25 cellular contexts compared by ENCODE assay signal in the genomic region with DNA sequence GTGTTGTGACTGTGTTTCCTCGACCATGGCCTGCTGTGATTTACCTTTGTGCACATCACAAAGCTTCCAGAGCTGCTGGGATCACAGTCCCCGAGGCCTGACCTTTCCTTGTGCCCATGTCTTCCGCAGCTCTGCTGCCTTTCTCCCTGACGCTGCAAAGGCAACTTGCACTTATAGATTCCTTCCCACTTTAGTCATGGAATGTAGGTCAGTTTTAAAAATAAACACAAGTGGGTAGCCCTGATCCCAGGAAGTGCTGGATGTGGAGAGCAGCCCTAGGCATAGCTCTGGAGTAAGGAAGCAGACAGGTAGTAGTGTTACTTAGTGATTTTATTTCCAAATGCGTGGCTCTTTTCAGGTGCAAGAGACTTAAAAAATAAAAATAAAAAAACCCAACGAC.
DNase-seq lines count a peak whose midpoint lies in the region; ATAC-seq, FAIRE-seq and TF ChIP-seq lines count a peak whose summit lies in the region.
"Had no signal": no experiment of that assay in that cellular context is flagged by ENCODE, and none has a peak within 500 bp of the region (broad histone marks: within the 10 kb centered on the region; RNA-seq: fewer than 3 reads in every experiment).

No MANE protein-coding gene starts in this region.

- no peaks in the 10 kb centered on the region for H3F3A ChIP-seq in GM23248 (ENCODE audit: insufficient read depth)

- H3K4me1 ChIP-seq in astrocyte (ENCODE audit: insufficient read depth, low read length) (peaks cover 26% of the 10 kb centered on the region), spleen (no peaks in the 10 kb centered on the region), GM23248 (ENCODE audit: insufficient read depth) (no peaks in the 10 kb centered on the region)

- H3K27me3 Mint-ChIP-seq in astrocyte (ENCODE audit: low read depth, unreplicated experiment) = no peaks in the 10 kb centered on the region
- no peaks in the 10 kb centered on the region for H3K27me3 Mint-ChIP-seq in CD4-positive, alpha-beta T cell
- H3K27me3 Mint-ChIP-seq: activated naive CD8-positive, alpha-beta T cell treated with anti-CD3 and anti-CD28 coated beads, Interleukin-2, amount 50 U/mL, for 24 hours; natural killer cell treated with Interleukin-12 subunit alpha and Interleukin-12 subunit beta and Interleukin-15 and Interleukin-18, amount 100 ng/mL, for 72 hours had no signal

- H3K4me2 ChIP-seq in astrocyte (ENCODE audit: low read length) (peak overlapping the region; percentile 48), GM23248 (ENCODE audit: unreplicated experiment) (no peak overlapping the region)

- H3K4me1 Mint-ChIP-seq in astrocyte (ENCODE audit: low read depth, unreplicated experiment) = no peaks in the 10 kb centered on the region
- H3K4me1 Mint-ChIP-seq in CD4-positive, alpha-beta T cell (ENCODE audit: low read depth) = no peaks in the 10 kb centered on the region
- H3K4me1 Mint-ChIP-seq: activated naive CD8-positive, alpha-beta T cell treated with anti-CD3 and anti-CD28 coated beads, Interleukin-2, amount 50 U/mL, for 24 hours; CD4-positive, alpha-beta memory T cell had no signal

- H3K27me3 ChIP-seq in astrocyte (ENCODE audit: insufficient read depth, low read length) (no peaks in the 10 kb centered on the region), spleen (replicated peaks in 1 of 7) (no peaks in the 10 kb centered on the region), GM23248 (replicated peaks; ENCODE audit: insufficient read depth) (no peaks in the 10 kb centered on the region)
- no peaks in the 10 kb centered on the region for H3K27me3 ChIP-seq in CD4-positive, alpha-beta T cell (ENCODE audit: control insufficient read depth, insufficient read depth, low read length)
- H3K27me3 ChIP-seq: gastrocnemius medialis had no signal

- H3K9me3 ChIP-seq in astrocyte (ENCODE audit: insufficient read depth, low read depth, low read length) (no peaks in the 10 kb centered on the region), spleen (peaks cover 0 to 10% (median 0%) of the 10 kb centered on the region in 8 donors), GM23248 (ENCODE audit: low read depth) (no peaks in the 10 kb centered on the region)
- H3K9me3 ChIP-seq in CD4-positive, alpha-beta T cell (ENCODE audit: control insufficient read depth, low read length) = no peaks in the 10 kb centered on the region
- H3K9me3 ChIP-seq: gastrocnemius medialis had no signal

- DNase-seq in Daoy (ENCODE audit: low read depth) (peak; percentile 18), astrocyte (ENCODE audit: low read depth) (peak; percentile 83), left cardiac atrium (no peak), non-pigmented ciliary epithelial cell (ENCODE audit: low read depth) (peak; percentile 46), spleen (no peak), GM23248 (no peak)
- no peak for DNase-seq in CD4-positive, alpha-beta T cell
- DNase-seq: ACHN; activated CD4-positive, CD25-positive, alpha-beta regulatory T cell; activated CD8-positive, alpha-beta T cell treated with anti-CD3 and anti-CD28 coated beads, Interleukin-2, amount 10 ng/mL, durations not matched to agents 7 days and 5 days; activated naive CD8-positive, alpha-beta T cell treated with anti-CD3 and anti-CD28 coated beads, Interleukin-2, amount 50 U/mL, for 24 hours; CD4-positive, alpha-beta memory T cell; gastrocnemius medialis; MM.1S; NCI-H1694 treated with DMSO at 0.1 percent for 48 hours; NK-92 treated with Interleukin-12 subunit alpha and Interleukin-12 subunit beta, amount 100 ng/mL, for 24 hours; SIG-M5; stimulated activated CD4-positive, alpha-beta T cell treated with anti-CD3 and anti-CD28 coated beads, Interleukin-15, amount 100 ng/mL, for 24 hours; stimulated activated naive CD4-positive, alpha-beta T cell treated with Interleukin-2 at 50 U/mL for 16 hours; T-helper 2 cell had no signal

- POLR2A ChIA-PET in CD4-positive, alpha-beta T cell (lab: Charles Lee) = no interaction called here

- in situ Hi-C loops in GM23248 (cut with MboI) = no loop called here

- H3K9ac ChIP-seq in astrocyte (ENCODE audit: low read length) = peak overlapping the region; percentile 15
- no peak overlapping the region for H3K9ac ChIP-seq in GM23248

- H3K27ac Mint-ChIP-seq in astrocyte (ENCODE audit: unreplicated experiment) = no peak overlapping the region
- H3K27ac Mint-ChIP-seq in CD4-positive, alpha-beta T cell = no peak overlapping the region
- H3K27ac Mint-ChIP-seq: activated CD8-positive, alpha-beta T cell treated with anti-CD3 and anti-CD28 coated beads, Interleukin-2, amount 10 ng/mL, durations not matched to agents 7 days and 5 days; activated naive CD8-positive, alpha-beta T cell treated with anti-CD3 and anti-CD28 coated beads, Interleukin-2, amount 50 U/mL, for 24 hours; activated T-helper 1 cell treated with anti-CD3 and anti-CD28 coated beads, Interleukin-12 subunit alpha, Interleukin-12 subunit beta, Interleukin-2, Interleukin-4 antibody, amounts not matched to agents 30 ng/mL and 10 ng/mL and 1 ng/mL, durations not matched to agents 14 hours and 24 hours and 36 hours; CD4-positive, alpha-beta memory T cell; natural killer cell treated with Interleukin-12 subunit alpha and Interleukin-12 subunit beta and Interleukin-15 and Interleukin-18, amount 100 ng/mL, for 72 hours had no signal

- no peak for FAIRE-seq in astrocyte (lab: Jason Lieb, UNC)
- FAIRE-seq: HepG2 had no signal

- TF ChIP-seq CTCF in astrocyte (IDR thresholded peaks at IDR 0.05; ENCODE audit: insufficient read depth, low read depth, low read length) = no peak
- no peak for TF ChIP-seq CTCF in CD4-positive, alpha-beta T cell (IDR thresholded peaks at IDR 0.05)
- TF ChIP-seq CTCF in spleen (IDR thresholded peaks at IDR 0.05 in 8 of 11, conservative IDR thresholded peaks at IDR 0.05 in 3 of 11) = no peak

- TF ChIP-seq POLR2A in spleen (IDR thresholded peaks at IDR 0.05) = no peak

- 51 to 61% (median 59%) methylated on average over 6 of the region's 6 CpGs for WGBS in spleen, 5 donors
- WGBS in GM23248 (ENCODE audit: low coverage in 1 of 2, low lambda C conversion rate in 2 of 2, missing lambda C conversion rate in 2 of 2), 2 experiments = 24 to 30% methylated on average over 6 of the region's 6 CpGs

- H3K79me2 ChIP-seq in astrocyte (ENCODE audit: insufficient read depth, low read length) (no peaks in the 10 kb centered on the region), GM23248 (ENCODE audit: insufficient read depth) (no peaks in the 10 kb centered on the region)

- H3K9me2 ChIP-seq in GM23248 (ENCODE audit: insufficient read depth) = no peaks in the 10 kb centered on the region

- no peaks in the 10 kb centered on the region for H3K36me3 Mint-ChIP-seq in astrocyte (ENCODE audit: low read depth, unreplicated experiment)
- no peaks in the 10 kb centered on the region for H3K36me3 Mint-ChIP-seq in CD4-positive, alpha-beta T cell (ENCODE audit: low read depth)
- H3K36me3 Mint-ChIP-seq: CD4-positive, alpha-beta memory T cell; natural killer cell treated with Interleukin-12 subunit alpha and Interleukin-12 subunit beta and Interleukin-15 and Interleukin-18, amount 100 ng/mL, for 72 hours had no signal

- H4K20me1 ChIP-seq in astrocyte (ENCODE audit: insufficient read depth, low read length) = no peaks in the 10 kb centered on the region
- no peaks in the 10 kb centered on the region for H4K20me1 ChIP-seq in GM23248 (ENCODE audit: insufficient read depth)

- H3K4me3 ChIP-seq in astrocyte (ENCODE audit: insufficient read depth, low read depth, low read length) (no peak overlapping the region), spleen (no peak overlapping the region), GM23248 (no peak overlapping the region)
- H3K4me3 ChIP-seq: coronary artery, gastrocnemius medialis had no signal

- CTCF ChIA-PET in CD4-positive, alpha-beta T cell (lab: Charles Lee) = no interaction called here

- ATAC-seq in left cardiac atrium (peak; percentile 82 to 89), HG03196 (IDR thresholded peaks at IDR 0.05; ENCODE audit: unreplicated experiment) (no peak)
- ATAC-seq in CD4-positive, alpha-beta T cell (ENCODE audit: poor library complexity) = no peak
- ATAC-seq: activated CD8-positive, alpha-beta T cell treated with anti-CD3 and anti-CD28 coated beads, Interleukin-2, amount 10 ng/mL, durations not matched to agents 7 days and 5 days; activated naive CD8-positive, alpha-beta T cell treated with anti-CD3 and anti-CD28 coated beads, Interleukin-2, amount 50 U/mL, for 24 hours; gastrocnemius medialis; HepG2; natural killer cell treated with Interleukin-12 subunit alpha and Interleukin-12 subunit beta and Interleukin-15 and Interleukin-18, amount 100 ng/mL, for 72 hours had no signal

- H3K27ac ChIP-seq in astrocyte (ENCODE audit: low read depth, low read length) (peak overlapping the region; percentile 62), spleen (no peak overlapping the region), GM23248 (no peak overlapping the region)
- no peak overlapping the region for H3K27ac ChIP-seq in CD4-positive, alpha-beta T cell (ENCODE audit: low read depth, low read length)
- H3K27ac ChIP-seq: gastrocnemius medialis had no signal

- intact Hi-C loops in left cardiac atrium (cut with DNase I) = no loop called here
- intact Hi-C loops in CD4-positive, alpha-beta T cell (cut with DNase I, micrococcal nuclease) = no loop called here
- intact Hi-C loops in spleen (cut with DNase I; ENCODE audit: low total_unique reads) = no loop called here

- H3K9me3 Mint-ChIP-seq in astrocyte (ENCODE audit: unreplicated experiment) = peaks cover 5% of the 10 kb centered on the region
- peaks cover 5% of the 10 kb centered on the region for H3K9me3 Mint-ChIP-seq in CD4-positive, alpha-beta T cell
- H3K9me3 Mint-ChIP-seq: activated T-helper 1 cell treated with anti-CD3 and anti-CD28 coated beads, Interleukin-12 subunit alpha, Interleukin-12 subunit beta, Interleukin-2, Interleukin-4 antibody, amounts not matched to agents 30 ng/mL and 10 ng/mL and 1 ng/mL, durations not matched to agents 14 hours and 24 hours and 36 hours had no signal

- no peak overlapping the region for H3K4me3 Mint-ChIP-seq in astrocyte (ENCODE audit: unreplicated experiment)
- H3K4me3 Mint-ChIP-seq in CD4-positive, alpha-beta T cell = no peak overlapping the region
- H3K4me3 Mint-ChIP-seq: activated CD8-positive, alpha-beta T cell treated with anti-CD3 and anti-CD28 coated beads, Interleukin-2, amount 10 ng/mL, durations not matched to agents 7 days and 5 days; activated naive CD8-positive, alpha-beta T cell treated with anti-CD3 and anti-CD28 coated beads, Interleukin-2, amount 50 U/mL, for 24 hours; activated T-helper 1 cell treated with anti-CD3 and anti-CD28 coated beads, Interleukin-12 subunit alpha, Interleukin-12 subunit beta, Interleukin-2, Interleukin-4 antibody, amounts not matched to agents 30 ng/mL and 10 ng/mL and 1 ng/mL, durations not matched to agents 14 hours and 24 hours and 36 hours; CD4-positive, alpha-beta memory T cell; natural killer cell treated with Interleukin-12 subunit alpha and Interleukin-12 subunit beta and Interleukin-15 and Interleukin-18, amount 100 ng/mL, for 72 hours had no signal

- H3K36me3 ChIP-seq in astrocyte (ENCODE audit: insufficient read depth, low read length) (no peaks in the 10 kb centered on the region), spleen (no peaks in the 10 kb centered on the region), GM23248 (ENCODE audit: low read depth) (no peaks in the 10 kb centered on the region)
- H3K36me3 ChIP-seq: gastrocnemius medialis had no signal

- H2AFZ ChIP-seq in astrocyte (ENCODE audit: low read depth, low read length) = peak overlapping the region; percentile 50
- no peak overlapping the region for H2AFZ ChIP-seq in GM23248

Comparison
In these comparisons a context has a peak if more than half of its experiments do, and no peak if none do; other contexts are left out.
1. DNase-seq: peak in Daoy (single experiment), astrocyte (single experiment) and non-pigmented ciliary epithelial cell (single experiment); none in left cardiac atrium (single experiment), CD4-positive, alpha-beta T cell (0 of 10), spleen (single experiment) and GM23248 (single experiment).
2. ATAC-seq: peak in left cardiac atrium (2 of 2); none in CD4-positive, alpha-beta T cell (single experiment) and HG03196 (single experiment).